Comparison of ENCODE assay signal across 9 cellular contexts in the genomic region with DNA sequence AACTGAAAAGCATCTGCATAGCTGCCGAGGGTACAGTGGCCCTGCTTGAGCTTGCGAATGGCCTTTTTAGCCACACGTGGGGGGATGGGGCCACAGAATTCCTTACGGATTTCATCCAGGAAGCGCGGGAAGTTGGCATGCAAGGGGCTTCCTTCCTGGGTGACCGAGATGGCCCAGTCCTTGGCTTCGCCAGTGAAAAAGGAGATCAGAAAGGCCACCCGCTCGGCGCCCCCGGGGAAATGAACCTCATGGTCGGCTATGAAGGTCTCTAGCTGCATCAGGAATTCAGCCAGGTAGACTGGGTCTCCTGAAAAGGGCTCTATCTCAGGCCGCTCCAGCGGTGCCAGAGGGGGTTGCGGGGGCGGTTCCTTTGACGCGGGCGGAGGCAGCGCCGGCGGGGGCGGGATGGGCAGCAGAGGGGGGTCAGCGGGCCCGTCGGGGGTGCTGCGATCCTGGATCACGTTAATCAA. TPM values are rescaled to one million over a fixed set of nuclear protein-coding genes. Genes with fewer than 3 reads are reported as not detected.
A peak's percentile ranks its signal among the peaks of the same experiment; 100 is the strongest.
DNase-seq lines count a peak whose midpoint lies in the region; ATAC-seq and TF ChIP-seq lines count a peak whose summit lies in the region.
"Had no signal": no experiment of that assay in that cellular context is flagged by ENCODE, and none has a peak within 500 bp of the region (broad histone marks: within the 10 kb centered on the region; RNA-seq: fewer than 3 reads in every experiment).

No MANE protein-coding gene starts in this region.

- ATAC-seq in memory B cell (ENCODE audit: low read depth), result no peak

- intact Hi-C loops in colonic mucosa (cut with DNase I) (no loop called here), testis (cut with DNase I; ENCODE audit: low total_unique reads) (no loop called here)

- no peaks in the 10 kb centered on the region for H3K4me1 ChIP-seq in colonic mucosa
- H3K4me1 ChIP-seq in testis, result peaks cover 9% of the 10 kb centered on the region

- no peak for TF ChIP-seq CTCF in HFF-Myc (IDR thresholded peaks at IDR 0.05; ENCODE audit: low read depth, low read length, missing control alignments)
- TF ChIP-seq CTCF in colonic mucosa (IDR thresholded peaks at IDR 0.05), result no peak
- no peak for TF ChIP-seq CTCF in testis (IDR thresholded peaks at IDR 0.05)

- H3K4me3 ChIP-seq in HFF-Myc (replicated peaks; ENCODE audit: low read depth, low read length) (peak overlapping the region; percentile 44), colonic mucosa (peak overlapping the region; percentile 26), testis (peak overlapping the region; percentile 51 to 62)

- DNase-seq in HFF-Myc (ENCODE audit: extremely low read depth, low read depth) (no peak), colonic mucosa (no peak), memory B cell (ENCODE audit: low spot score in 2 of 2) (no peak), testis (peak; percentile 37), foreskin melanocyte (no peak), anterior cingulate cortex (lab: John Stamatoyannopoulos, UW) (no peak)
- DNase-seq in stimulated activated naive CD4-positive, alpha-beta T cell treated with Interleukin-2 at 50 U/mL for 16 hours (lab: John Stamatoyannopoulos, UW), result no peak
- DNase-seq: NCI-H1694 had no signal

- H3K27ac ChIP-seq in colonic mucosa, result no peak overlapping the region
- H3K27ac ChIP-seq in testis, result peak overlapping the region in 1 of 2 donors; percentile 76

- H3K9me3 Mint-ChIP-seq in memory B cell, result no peaks in the 10 kb centered on the region
- H3K9me3 Mint-ChIP-seq: naive thymus-derived CD4-positive, alpha-beta T cell had no signal

- H3K27ac Mint-ChIP-seq in memory B cell, result no peak overlapping the region
- H3K27ac Mint-ChIP-seq: naive thymus-derived CD4-positive, alpha-beta T cell had no signal

- no peak for TF ChIP-seq POLR2A in testis (IDR thresholded peaks at IDR 0.05)

- H3K9me3 ChIP-seq in colonic mucosa, result no peaks in the 10 kb centered on the region
- no peaks in the 10 kb centered on the region for H3K9me3 ChIP-seq in testis

- H3K36me3 ChIP-seq in colonic mucosa (no peaks in the 10 kb centered on the region), testis (ENCODE audit: low read depth, missing control alignments) (no peaks in the 10 kb centered on the region)

- H3K36me3 Mint-ChIP-seq in memory B cell, result no peaks in the 10 kb centered on the region
- H3K36me3 Mint-ChIP-seq: naive thymus-derived CD4-positive, alpha-beta T cell had no signal

- 11 to 28% methylated on average over 3 to 4 of the region's 29 CpGs for WGBS in testis, 2 donors

- H3K9ac ChIP-seq in colonic mucosa (ENCODE audit: low read depth in 2 of 2, low read length in 2 of 2), result no peak overlapping the region

- H3K4me1 Mint-ChIP-seq in memory B cell, result peaks cover 5% of the 10 kb centered on the region

- H3K27me3 ChIP-seq in colonic mucosa (peaks cover 13% of the 10 kb centered on the region), testis (no peaks in the 10 kb centered on the region)

- peak overlapping the region; percentile 74 for H3K4me3 Mint-ChIP-seq in memory B cell

- peaks cover 15% of the 10 kb centered on the region for H3K27me3 Mint-ChIP-seq in memory B cell

RNA-seq across cellular contexts. Expression of a gene that starts 0.9 kb away (rescaled TPM):
- total RNA-seq in colonic mucosa (1 to 10 TPM; 1.2 to 2.1 TPM), testis (10 to 100 TPM; 25.4 to 25.6 TPM)
- polyA plus RNA-seq in testis (ENCODE audit: insufficient read depth, low read depth, low replicate concordance), result 18.0 TPM
- polyA plus RNA-seq: naive thymus-derived CD4-positive, alpha-beta T cell had no signal

RNA-seq across cellular contexts. Expression of a gene that starts 50.8 kb away (rescaled TPM):
- total RNA-seq in colonic mucosa, result 10 to 100 TPM in 1 of 2 donors, 1 to 10 TPM in 1; 8.2 to 10.4 TPM
- 1 to 10 TPM; 8.2 to 8.7 TPM for total RNA-seq in testis
- polyA plus RNA-seq in testis (ENCODE audit: insufficient read depth, low read depth, low replicate concordance), result 8.2 TPM

Comparison
In these comparisons a context has a peak if more than half of its experiments do, and no peak if none do; other contexts are left out.
1. RNA of a gene that starts 0.9 kb away (total RNA-seq): 25.4 to 25.6 TPM in testis; 1.2 to 2.1 TPM in colonic mucosa; every median in the first group is over 4 times any median in the second.
2. Peak in every context shown above with its lines, with median percentiles within 50 percentile points of each other: H3K4me3 ChIP-seq.